In the genomic region with DNA sequence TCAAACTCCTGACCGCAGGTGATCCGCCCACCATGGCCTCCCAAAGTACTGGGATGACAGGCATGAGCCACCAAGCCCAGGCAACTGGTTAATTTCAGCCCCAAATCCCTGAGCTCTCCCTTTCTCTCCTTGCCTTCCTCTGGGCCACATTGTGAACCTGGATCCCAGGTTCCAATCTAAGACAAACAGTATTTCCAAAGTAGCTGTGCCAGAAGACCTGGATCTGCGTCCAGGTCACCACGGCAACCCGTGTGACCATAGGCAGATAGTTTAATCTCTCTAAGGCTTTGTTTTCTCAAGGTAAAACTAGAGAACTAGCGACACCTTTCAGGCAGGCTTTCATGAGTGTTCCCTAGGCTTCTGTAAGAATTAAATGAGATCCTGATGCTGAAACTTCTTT, we compare ENCODE assay signal across 2 cellular contexts.
TF ChIP-seq lines count a peak whose summit lies in the region.

No MANE protein-coding gene starts in this region.

TF ChIP-seq in GM23338, 12 proteins besides CTCF, POLR2A, EP300 and RAD21:
- TF ChIP-seq NANOG (IDR thresholded peaks at IDR 0.05; ENCODE audit: borderline replicate concordance) (no peak), ZNF331 (CRISPR knock-in tag; IDR thresholded peaks at IDR 0.05; ENCODE audit: low read depth) (no peak), STAT1 (IDR thresholded peaks at IDR 0.05; ENCODE audit: unreplicated experiment) (no peak)

TF ChIP-seq in K562, 482 proteins besides CTCF, POLR2A, EP300 and RAD21:
- peak; percentile 40; the same call in 1 of the 2 replicates for TF ChIP-seq RFX1 (IDR thresholded peaks at IDR 0.05)
- TF ChIP-seq NBN (IDR thresholded peaks at IDR 0.05; ENCODE audit: low read depth), result no peak
- TF ChIP-seq SUPT5H (IDR thresholded peaks at IDR 0.05), result no peak
